ENCODE assay signal across 1 cellular context in the genomic region with DNA sequence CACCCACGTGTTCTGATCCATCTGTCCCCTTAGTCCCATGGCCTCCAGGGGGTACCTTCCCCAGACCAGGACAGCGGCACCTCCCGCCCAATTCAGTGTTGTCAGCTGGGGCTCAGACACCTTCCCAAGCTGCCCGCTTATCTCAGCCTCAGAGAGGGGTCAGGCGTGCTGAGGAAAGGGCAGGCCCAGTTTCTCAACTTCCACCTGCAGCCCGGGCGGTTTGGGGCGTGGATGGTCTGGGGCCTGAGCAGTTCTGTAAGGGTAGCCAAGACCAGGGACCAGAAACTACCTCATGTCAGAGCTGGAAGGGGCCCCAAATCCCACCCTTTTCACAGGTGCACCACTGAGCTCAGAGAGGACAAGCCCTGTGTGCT.
TF ChIP-seq lines count a peak whose summit lies in the region.

No MANE protein-coding gene starts in this region.

TF ChIP-seq in GM23338, 12 proteins besides CTCF, POLR2A, EP300 and RAD21:
- TF ChIP-seq, protein P1, sequence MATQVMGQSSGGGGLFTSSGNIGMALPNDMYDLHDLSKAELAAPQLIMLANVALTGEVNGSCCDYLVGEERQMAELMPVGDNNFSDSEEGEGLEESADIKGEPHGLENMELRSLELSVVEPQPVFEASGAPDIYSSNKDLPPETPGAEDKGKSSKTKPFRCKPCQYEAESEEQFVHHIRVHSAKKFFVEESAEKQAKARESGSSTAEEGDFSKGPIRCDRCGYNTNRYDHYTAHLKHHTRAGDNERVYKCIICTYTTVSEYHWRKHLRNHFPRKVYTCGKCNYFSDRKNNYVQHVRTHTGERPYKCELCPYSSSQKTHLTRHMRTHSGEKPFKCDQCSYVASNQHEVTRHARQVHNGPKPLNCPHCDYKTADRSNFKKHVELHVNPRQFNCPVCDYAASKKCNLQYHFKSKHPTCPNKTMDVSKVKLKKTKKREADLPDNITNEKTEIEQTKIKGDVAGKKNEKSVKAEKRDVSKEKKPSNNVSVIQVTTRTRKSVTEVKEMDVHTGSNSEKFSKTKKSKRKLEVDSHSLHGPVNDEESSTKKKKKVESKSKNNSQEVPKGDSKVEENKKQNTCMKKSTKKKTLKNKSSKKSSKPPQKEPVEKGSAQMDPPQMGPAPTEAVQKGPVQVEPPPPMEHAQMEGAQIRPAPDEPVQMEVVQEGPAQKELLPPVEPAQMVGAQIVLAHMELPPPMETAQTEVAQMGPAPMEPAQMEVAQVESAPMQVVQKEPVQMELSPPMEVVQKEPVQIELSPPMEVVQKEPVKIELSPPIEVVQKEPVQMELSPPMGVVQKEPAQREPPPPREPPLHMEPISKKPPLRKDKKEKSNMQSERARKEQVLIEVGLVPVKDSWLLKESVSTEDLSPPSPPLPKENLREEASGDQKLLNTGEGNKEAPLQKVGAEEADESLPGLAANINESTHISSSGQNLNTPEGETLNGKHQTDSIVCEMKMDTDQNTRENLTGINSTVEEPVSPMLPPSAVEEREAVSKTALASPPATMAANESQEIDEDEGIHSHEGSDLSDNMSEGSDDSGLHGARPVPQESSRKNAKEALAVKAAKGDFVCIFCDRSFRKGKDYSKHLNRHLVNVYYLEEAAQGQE (IDR thresholded peaks at IDR 0.05; ENCODE audit: unreplicated experiment): no peak
- TF ChIP-seq ZNF114 (CRISPR knock-in tag; IDR thresholded peaks at IDR 0.05) (no peak), NANOG (IDR thresholded peaks at IDR 0.05; ENCODE audit: borderline replicate concordance) (no peak), JUNB (IDR thresholded peaks at IDR 0.05; ENCODE audit: unreplicated experiment) (no peak), EZH2 (IDR thresholded peaks at IDR 0.05; ENCODE audit: low read depth, unreplicated experiment) (no peak), EZH2phosphoT487 (IDR thresholded peaks at IDR 0.05; ENCODE audit: unreplicated experiment) (no peak), STAT1 (IDR thresholded peaks at IDR 0.05; ENCODE audit: unreplicated experiment) (no peak), ZNF331 (CRISPR knock-in tag; IDR thresholded peaks at IDR 0.05; ENCODE audit: low read depth) (no peak), POLR2AphosphoS5 (IDR thresholded peaks at IDR 0.05; ENCODE audit: low read depth) (no peak), CREB1 (CRISPR knock-in tag; IDR thresholded peaks at IDR 0.05; ENCODE audit: low read depth) (no peak)
- TF ChIP-seq, protein P2, sequence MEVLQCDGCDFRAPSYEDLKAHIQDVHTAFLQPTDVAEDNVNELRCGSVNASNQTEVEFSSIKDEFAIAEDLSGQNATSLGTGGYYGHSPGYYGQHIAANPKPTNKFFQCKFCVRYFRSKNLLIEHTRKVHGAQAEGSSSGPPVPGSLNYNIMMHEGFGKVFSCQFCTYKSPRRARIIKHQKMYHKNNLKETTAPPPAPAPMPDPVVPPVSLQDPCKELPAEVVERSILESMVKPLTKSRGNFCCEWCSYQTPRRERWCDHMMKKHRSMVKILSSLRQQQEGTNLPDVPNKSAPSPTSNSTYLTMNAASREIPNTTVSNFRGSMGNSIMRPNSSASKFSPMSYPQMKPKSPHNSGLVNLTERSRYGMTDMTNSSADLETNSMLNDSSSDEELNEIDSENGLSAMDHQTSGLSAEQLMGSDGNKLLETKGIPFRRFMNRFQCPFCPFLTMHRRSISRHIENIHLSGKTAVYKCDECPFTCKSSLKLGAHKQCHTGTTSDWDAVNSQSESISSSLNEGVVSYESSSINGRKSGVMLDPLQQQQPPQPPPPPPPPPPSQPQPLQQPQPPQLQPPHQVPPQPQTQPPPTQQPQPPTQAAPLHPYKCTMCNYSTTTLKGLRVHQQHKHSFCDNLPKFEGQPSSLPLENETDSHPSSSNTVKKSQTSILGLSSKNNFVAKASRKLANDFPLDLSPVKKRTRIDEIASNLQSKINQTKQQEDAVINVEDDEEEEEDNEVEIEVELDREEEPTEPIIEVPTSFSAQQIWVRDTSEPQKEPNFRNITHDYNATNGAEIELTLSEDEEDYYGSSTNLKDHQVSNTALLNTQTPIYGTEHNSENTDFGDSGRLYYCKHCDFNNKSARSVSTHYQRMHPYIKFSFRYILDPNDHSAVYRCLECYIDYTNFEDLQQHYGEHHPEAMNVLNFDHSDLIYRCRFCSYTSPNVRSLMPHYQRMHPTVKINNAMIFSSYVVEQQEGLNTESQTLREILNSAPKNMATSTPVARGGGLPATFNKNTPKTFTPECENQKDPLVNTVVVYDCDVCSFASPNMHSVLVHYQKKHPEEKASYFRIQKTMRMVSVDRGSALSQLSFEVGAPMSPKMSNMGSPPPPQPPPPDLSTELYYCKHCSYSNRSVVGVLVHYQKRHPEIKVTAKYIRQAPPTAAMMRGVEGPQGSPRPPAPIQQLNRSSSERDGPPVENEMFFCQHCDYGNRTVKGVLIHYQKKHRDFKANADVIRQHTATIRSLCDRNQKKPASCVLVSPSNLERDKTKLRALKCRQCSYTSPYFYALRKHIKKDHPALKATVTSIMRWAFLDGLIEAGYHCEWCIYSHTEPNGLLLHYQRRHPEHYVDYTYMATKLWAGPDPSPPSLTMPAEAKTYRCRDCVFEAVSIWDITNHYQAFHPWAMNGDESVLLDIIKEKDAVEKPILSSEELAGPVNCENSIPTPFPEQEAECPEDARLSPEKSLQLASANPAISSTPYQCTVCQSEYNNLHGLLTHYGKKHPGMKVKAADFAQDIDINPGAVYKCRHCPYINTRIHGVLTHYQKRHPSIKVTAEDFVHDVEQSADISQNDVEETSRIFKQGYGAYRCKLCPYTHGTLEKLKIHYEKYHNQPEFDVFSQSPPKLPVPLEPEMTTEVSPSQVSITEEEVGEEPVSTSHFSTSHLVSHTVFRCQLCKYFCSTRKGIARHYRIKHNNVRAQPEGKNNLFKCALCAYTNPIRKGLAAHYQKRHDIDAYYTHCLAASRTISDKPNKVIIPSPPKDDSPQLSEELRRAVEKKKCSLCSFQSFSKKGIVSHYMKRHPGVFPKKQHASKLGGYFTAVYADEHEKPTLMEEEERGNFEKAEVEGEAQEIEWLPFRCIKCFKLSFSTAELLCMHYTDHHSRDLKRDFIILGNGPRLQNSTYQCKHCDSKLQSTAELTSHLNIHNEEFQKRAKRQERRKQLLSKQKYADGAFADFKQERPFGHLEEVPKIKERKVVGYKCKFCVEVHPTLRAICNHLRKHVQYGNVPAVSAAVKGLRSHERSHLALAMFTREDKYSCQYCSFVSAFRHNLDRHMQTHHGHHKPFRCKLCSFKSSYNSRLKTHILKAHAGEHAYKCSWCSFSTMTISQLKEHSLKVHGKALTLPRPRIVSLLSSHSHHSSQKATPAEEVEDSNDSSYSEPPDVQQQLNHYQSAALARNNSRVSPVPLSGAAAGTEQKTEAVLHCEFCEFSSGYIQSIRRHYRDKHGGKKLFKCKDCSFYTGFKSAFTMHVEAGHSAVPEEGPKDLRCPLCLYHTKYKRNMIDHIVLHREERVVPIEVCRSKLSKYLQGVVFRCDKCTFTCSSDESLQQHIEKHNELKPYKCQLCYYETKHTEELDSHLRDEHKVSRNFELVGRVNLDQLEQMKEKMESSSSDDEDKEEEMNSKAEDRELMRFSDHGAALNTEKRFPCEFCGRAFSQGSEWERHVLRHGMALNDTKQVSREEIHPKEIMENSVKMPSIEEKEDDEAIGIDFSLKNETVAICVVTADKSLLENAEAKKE (CRISPR knock-in tag; IDR thresholded peaks at IDR 0.05): no peak
- TF ChIP-seq, protein P3, sequence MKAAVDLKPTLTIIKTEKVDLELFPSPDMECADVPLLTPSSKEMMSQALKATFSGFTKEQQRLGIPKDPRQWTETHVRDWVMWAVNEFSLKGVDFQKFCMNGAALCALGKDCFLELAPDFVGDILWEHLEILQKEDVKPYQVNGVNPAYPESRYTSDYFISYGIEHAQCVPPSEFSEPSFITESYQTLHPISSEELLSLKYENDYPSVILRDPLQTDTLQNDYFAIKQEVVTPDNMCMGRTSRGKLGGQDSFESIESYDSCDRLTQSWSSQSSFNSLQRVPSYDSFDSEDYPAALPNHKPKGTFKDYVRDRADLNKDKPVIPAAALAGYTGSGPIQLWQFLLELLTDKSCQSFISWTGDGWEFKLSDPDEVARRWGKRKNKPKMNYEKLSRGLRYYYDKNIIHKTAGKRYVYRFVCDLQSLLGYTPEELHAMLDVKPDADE (IDR thresholded peaks at IDR 0.05): no peak
